Comparison of ENCODE assay signal across 22 cellular contexts in genomic region chr9:131965101-131965500, GRCh38.
"Had no signal": no experiment of that assay in that cellular context is flagged by ENCODE, and none has a peak within 500 bp of the region (broad histone marks: within the 10 kb centered on the region; RNA-seq: fewer than 3 reads in every experiment).

No MANE protein-coding gene starts in this region.

- H3K27ac ChIP-seq: coronary artery, gastrocnemius medialis, heart left ventricle, hepatocyte, left lung, ovary, right lobe of liver, transverse colon, upper lobe of right lung, uterus had no signal

- H3K4me3 ChIP-seq: coronary artery, gastrocnemius medialis, heart left ventricle, hepatocyte, left lung, ovary, right lobe of liver, transverse colon, upper lobe of right lung, uterus had no signal

- H3K27me3 ChIP-seq: gastrocnemius medialis, heart left ventricle, hepatocyte, left lung, ovary, right lobe of liver, transverse colon, upper lobe of right lung, uterus had no signal

- ATAC-seq: effector memory CD8-positive, alpha-beta T cell; gastrocnemius medialis; heart left ventricle; left lung; naive thymus-derived CD4-positive, alpha-beta T cell; right lobe of liver; stimulated activated naive B cell treated with anti-CD40 and anti-IgM and Interleukin-4, amounts not matched to agents 10 μg/mL and 1 μg/mL and 100 μg/mL, for 72 hours; upper lobe of right lung had no signal

- DNase-seq: dermis blood vessel endothelial cell; effector memory CD8-positive, alpha-beta T cell; gastrocnemius medialis; heart left ventricle; islet precursor cell; left lung; mesendoderm; midbrain; naive thymus-derived CD4-positive, alpha-beta T cell; occipital lobe; ovary; posterior cingulate gyrus; right lobe of liver; small intestine; stimulated activated CD4-positive, alpha-beta T cell treated with anti-CD3 and anti-CD28 coated beads, Interleukin-15, amount 100 ng/mL, for 24 hours; stimulated activated CD4-positive, alpha-beta T cell treated with anti-CD3 and anti-CD28 coated beads, Interleukin-2, amount 100 ng/mL, for 48 hours; stimulated activated naive B cell treated with anti-CD40 and anti-IgM and Interleukin-4, amounts not matched to agents 10 μg/mL and 1 μg/mL and 100 μg/mL, for 72 hours; transverse colon; upper lobe of right lung; uterus had no signal

- H3K36me3 ChIP-seq: gastrocnemius medialis, heart left ventricle, left lung, ovary, right lobe of liver, transverse colon, upper lobe of right lung, uterus had no signal

- H3K4me1 ChIP-seq: left lung, right lobe of liver, transverse colon, upper lobe of right lung, uterus had no signal

- H3K9me3 ChIP-seq: gastrocnemius medialis, heart left ventricle, left lung, ovary, right lobe of liver, transverse colon, upper lobe of right lung, uterus had no signal
